In genomic region chr10:84811078-84811477, GRCh38 we compare ENCODE assay signal across 16 cellular contexts.
DNase-seq lines count a peak whose midpoint lies in the region; ATAC-seq, FAIRE-seq and TF ChIP-seq lines count a peak whose summit lies in the region.
"Had no signal": no experiment of that assay in that cellular context is flagged by ENCODE, and none has a peak within 500 bp of the region (broad histone marks: within the 10 kb centered on the region; RNA-seq: fewer than 3 reads in every experiment).

No MANE protein-coding gene starts in this region.

- H4K20me1 ChIP-seq in H1 (replicated peaks in 1 of 2; ENCODE audit: control insufficient read depth in 1 of 2, insufficient read depth in 2 of 2, low read length in 2 of 2): no peaks in the 10 kb centered on the region
- H4K20me1 ChIP-seq: BLaER1 treated with 17β-estradiol and CSF1 and Interleukin-3, amounts not matched to agents 10 nM and 100 nM had no signal

- WGBS in HUES64: 79% methylated on average over 3 of the region's 3 CpGs
- WGBS in H1 (ENCODE audit: extremely low coverage in 1 of 2, insufficient coverage in 1 of 2, insufficient read length in 1 of 2, insufficient replicate concordance in 2 of 2, low coverage in 1 of 2, low lambda C conversion rate in 2 of 2, missing lambda C conversion rate in 1 of 2), 2 experiments: 69% methylated on average over 3 of the region's 3 CpGs; no CpG with 5 or more reads in 1 of the 2 experiments

- H3K4me2 ChIP-seq in H1 (ENCODE audit: insufficient read depth in 1 of 2, low read depth in 2 of 2, low read length in 2 of 2): no peak overlapping the region
- H3K4me2 ChIP-seq: BLaER1 treated with 17β-estradiol and CSF1 and Interleukin-3, amounts not matched to agents 10 nM and 100 nM had no signal

- H3K27ac ChIP-seq in HUES64 (ENCODE audit: low read depth, low read length) (peak overlapping the region; percentile 31; the same call in 1 of the 2 replicates), H1 (ENCODE audit: low read depth, low read length) (no peak overlapping the region), SJCRH30 (no peak overlapping the region)
- H3K27ac ChIP-seq: BLaER1 treated with 17β-estradiol and CSF1 and Interleukin-3, amounts not matched to agents 10 nM and 100 nM had no signal

- no peak overlapping the region for H3K14ac ChIP-seq in H1 (ENCODE audit: insufficient read length)

- TF ChIP-seq CTCF in H1 (IDR thresholded peaks at IDR 0.05; ENCODE audit: control extremely low read depth in 1 of 3, insufficient read depth in 1 of 3, low read depth in 1 of 3, low read length in 3 of 3) (no peak), nephron progenitor cell (IDR thresholded peaks at IDR 0.05) (no peak)

- peaks cover 17% of the 10 kb centered on the region for H3K4me1 Mint-ChIP-seq in nephron progenitor cell
- H3K4me1 Mint-ChIP-seq: B cell had no signal

- H3K36me3 ChIP-seq in HUES64 (ENCODE audit: insufficient read depth, low read length) (no peaks in the 10 kb centered on the region), H1 (ENCODE audit: control insufficient read depth in 2 of 4, insufficient read depth in 4 of 4, low read length in 3 of 4) (no peaks in the 10 kb centered on the region), SJCRH30 (no peaks in the 10 kb centered on the region)
- H3K36me3 ChIP-seq: BLaER1 treated with 17β-estradiol and CSF1 and Interleukin-3, amounts not matched to agents 10 nM and 100 nM had no signal

- CTCF ChIA-PET in H1 (lab: Charles Lee; ENCODE audit: partially characterized antibody): interaction anchor here (0.8 to 2.3 kb wide), 4 partner anchors 10 to 131 kb away, joined by 3 to 8 read pairs (median 3); no protein-coding TSS in a partner anchor

- no peak overlapping the region for H2BK15ac ChIP-seq in H1 (ENCODE audit: low read length)

- peaks cover 19% of the 10 kb centered on the region; the same call in 1 of the 2 replicates for H3K4me1 ChIP-seq in HUES64 (ENCODE audit: insufficient read depth, low read length)
- 0 out of 7 replicates have a peak, but pooled peaks cover 0 to 3% (median 0%) of the 10 kb centered on the region in 4 experiments for H3K4me1 ChIP-seq in H1 (replicated peaks in 1 of 4; ENCODE audit: control insufficient read depth in 3 of 4, insufficient read depth in 4 of 4, low read length in 3 of 4)
- H3K4me1 ChIP-seq in SJCRH30: no peaks in the 10 kb centered on the region
- H3K4me1 ChIP-seq: BLaER1 treated with 17β-estradiol and CSF1 and Interleukin-3, amounts not matched to agents 10 nM and 100 nM had no signal

- no peak overlapping the region for H3K4me3 Mint-ChIP-seq in nephron progenitor cell
- H3K4me3 Mint-ChIP-seq: B cell; CD8-positive, alpha-beta T cell; HFFc6 had no signal

- H3K79me2 ChIP-seq in H1 (ENCODE audit: control insufficient read depth in 1 of 2, insufficient read depth in 2 of 2, low read length in 2 of 2): no peaks in the 10 kb centered on the region

- TF ChIP-seq EP300 in H1 (IDR thresholded peaks at IDR 0.05; ENCODE audit: borderline replicate concordance in 1 of 2, low read depth in 2 of 2, low read length in 2 of 2): no peak

- H4K5ac ChIP-seq in H1 (ENCODE audit: insufficient read length, low read depth, low read length): no peak overlapping the region

- H2AFZ ChIP-seq in H1 (ENCODE audit: low read length): peak overlapping the region; percentile 80; the same call in 1 of the 2 replicates

- no peak overlapping the region for H4K91ac ChIP-seq in H1 (replicated peaks; ENCODE audit: insufficient read length, low read length)

- no peak for FAIRE-seq in H1 (lab: Jason Lieb, UNC)
- FAIRE-seq: HTR-8/SVneo had no signal

- no peak for TF ChIP-seq POLR2A in H1 (IDR thresholded peaks at IDR 0.05; ENCODE audit: control extremely low read depth in 1 of 2, low read depth in 2 of 2, low read length in 2 of 2)

- H2BK20ac ChIP-seq in H1 (ENCODE audit: low read length): no peak overlapping the region

- H2AK5ac ChIP-seq in H1 (ENCODE audit: low read depth, low read length): no peak overlapping the region

- H2BK12ac ChIP-seq in H1 (ENCODE audit: low read depth, low read length): no peak overlapping the region

- no peaks in the 10 kb centered on the region for H3K23me2 ChIP-seq in H1 (ENCODE audit: low read depth, low read length)

- H3K56ac ChIP-seq in H1 (replicated peaks; ENCODE audit: insufficient read length, low read depth, low read length): no peak overlapping the region

- no peak overlapping the region for H3K23ac ChIP-seq in H1 (ENCODE audit: insufficient read length)

- H3K9me3 Mint-ChIP-seq in nephron progenitor cell: peaks cover 4% of the 10 kb centered on the region
- H3K9me3 Mint-ChIP-seq: CD8-positive, alpha-beta T cell had no signal

- no peaks in the 10 kb centered on the region for H3K27me3 Mint-ChIP-seq in nephron progenitor cell (ENCODE audit: low read depth, poor library complexity)
- H3K27me3 Mint-ChIP-seq: B cell had no signal

- H3K27me3 ChIP-seq in HUES64 (ENCODE audit: insufficient read depth, low read length): no peaks in the 10 kb centered on the region
- H3K27me3 ChIP-seq in H1 (replicated peaks in 1 of 4; ENCODE audit: control insufficient read depth in 3 of 4, extremely low read depth in 1 of 4, insufficient read depth in 3 of 4, low read length in 3 of 4): no peaks in the 10 kb centered on the region
- no peaks in the 10 kb centered on the region for H3K27me3 ChIP-seq in SJCRH30
- H3K27me3 ChIP-seq: BLaER1 treated with 17β-estradiol and CSF1 and Interleukin-3, amounts not matched to agents 10 nM and 100 nM had no signal

- no peak overlapping the region for H3K4me3 ChIP-seq in HUES64 (ENCODE audit: low read length)
- H3K4me3 ChIP-seq in H1 (ENCODE audit: extremely low read depth in 1 of 4, insufficient read depth in 2 of 4, low read depth in 3 of 4, low read length in 4 of 4): no peak overlapping the region
- no peak overlapping the region for H3K4me3 ChIP-seq in SJCRH30
- H3K4me3 ChIP-seq: BLaER1 treated with 17β-estradiol and CSF1 and Interleukin-3, amounts not matched to agents 10 nM and 100 nM had no signal

- no peak overlapping the region for H3K18ac ChIP-seq in H1 (ENCODE audit: extremely low read depth, low read length)

- no peaks in the 10 kb centered on the region for H3K79me1 ChIP-seq in H1 (ENCODE audit: low read depth, low read length)

- POLR2A ChIA-PET in H1 (lab: Charles Lee; ENCODE audit: partially characterized antibody): no interaction called here

- H3K9ac ChIP-seq in HUES64 (ENCODE audit: low read depth, low read length) (no peak overlapping the region), H1 (replicated peaks in 1 of 4; ENCODE audit: extremely low read depth in 1 of 4, low read depth in 3 of 4, low read length in 3 of 4) (0 out of 7 replicates have a peak overlapping the region, but pooled peaks of 1 of the 4 experiments have one; percentile 32)
- H3K9ac ChIP-seq: BLaER1 treated with 17β-estradiol and CSF1 and Interleukin-3, amounts not matched to agents 10 nM and 100 nM had no signal

- peaks cover 4% of the 10 kb centered on the region for H3K36me3 Mint-ChIP-seq in nephron progenitor cell (ENCODE audit: low read depth)
- H3K36me3 Mint-ChIP-seq: CD8-positive, alpha-beta T cell had no signal

- TF ChIP-seq RAD21 in H1 (IDR thresholded peaks at IDR 0.05 in 1 of 2, conservative IDR thresholded peaks at IDR 0.05 in 1 of 2; ENCODE audit: low read depth in 2 of 2, low read length in 2 of 2): no peak

- no peak overlapping the region for H4K8ac ChIP-seq in H1 (ENCODE audit: extremely low read depth, insufficient read depth, low read length)

- H3K9me3 ChIP-seq in HUES64 (ENCODE audit: insufficient read depth, low read depth, low read length) (no peaks in the 10 kb centered on the region; the same call in 1 of the 2 replicates), H1 (ENCODE audit: insufficient read depth in 2 of 2, low read depth in 1 of 2, low read length in 1 of 2) (no peaks in the 10 kb centered on the region), SJCRH30 (replicated peaks) (no peaks in the 10 kb centered on the region)

- no peak overlapping the region for H3K4ac ChIP-seq in H1 (replicated peaks; ENCODE audit: insufficient read length, low read depth, low read length)

- H2BK120ac ChIP-seq in H1 (replicated peaks; ENCODE audit: low read depth, low read length): no peak overlapping the region

- DNase-seq in H1 (ENCODE audit: low read depth in 1 of 2, low spot score in 2 of 2): no peak
- no peak for DNase-seq in nephron progenitor cell
- no peak for DNase-seq in NCI-H1694 treated with DMSO at 0.1 percent for 48 hours (lab: John Stamatoyannopoulos, UW)
- no peak for DNase-seq in anterior cingulate cortex (lab: John Stamatoyannopoulos, UW)
- DNase-seq in SJCRH30: no peak
- DNase-seq: Calu3; CD8-positive, alpha-beta T cell; DMS79 treated with DMSO at 0.1 percent for 48 hours; GF-D8; HCEC 1CT; HFFc6 had no signal

- ATAC-seq in HG03469 (IDR thresholded peaks at IDR 0.05; ENCODE audit: unreplicated experiment): no peak
- ATAC-seq: CD8-positive, alpha-beta T cell had no signal

- peak overlapping the region; percentile 75 for H3K27ac Mint-ChIP-seq in nephron progenitor cell
- H3K27ac Mint-ChIP-seq: B cell; CD8-positive, alpha-beta T cell; HFFc6 had no signal

- H2BK5ac ChIP-seq in H1 (ENCODE audit: low read depth, low read length): no peak overlapping the region

TF ChIP-seq in H1, 55 proteins besides CTCF, POLR2A, EP300 and RAD21:
- TF ChIP-seq EGR1 (IDR thresholded peaks at IDR 0.05; ENCODE audit: borderline replicate concordance, low read depth, low read length) (no peak), TAF7 (optimal IDR thresholded peaks at IDR 0.05; ENCODE audit: borderline replicate concordance, low read depth, low read length) (no peak), TAF1 (IDR thresholded peaks at IDR 0.05; ENCODE audit: low read depth, low read length) (no peak), HDAC6 (IDR thresholded peaks at IDR 0.05; ENCODE audit: low read depth, low read length) (no peak), TCF12 (IDR thresholded peaks at IDR 0.05; ENCODE audit: low read depth, low read length) (no peak), RXRA (IDR thresholded peaks at IDR 0.05; ENCODE audit: insufficient read depth, low read depth, low read length) (no peak), SUZ12 (IDR thresholded peaks at IDR 0.05; ENCODE audit: low read length) (no peak), TEAD4 (IDR thresholded peaks at IDR 0.05; ENCODE audit: low read depth, low read length) (no peak)
TF ChIP-seq in H1: peak in this region for 0.
